Comparison of ENCODE assay signal across 8 cellular contexts in genomic region chr11:121367434-121367833, GRCh38.
DNase-seq lines count a peak whose midpoint lies in the region; ATAC-seq and TF ChIP-seq lines count a peak whose summit lies in the region.

No MANE protein-coding gene starts in this region.

- no peaks in the 10 kb centered on the region for H3K9me3 ChIP-seq in CD8-positive, alpha-beta T cell (ENCODE audit: low read length)

- DNase-seq in CD8-positive, alpha-beta T cell: peak in 4 of 7 experiments; percentile 6 to 52 (median 16)
- DNase-seq in SW480 (ENCODE audit: low spot score) (peak; percentile 10), germinal center (ENCODE audit: low spot score) (peak; percentile 81), posterior vena cava (ENCODE audit: low spot score) (no peak), LoVo (ENCODE audit: low spot score) (no peak), iPS-NIHi11 (ENCODE audit: low spot score) (no peak)

- peaks cover 19% of the 10 kb centered on the region for H3K4me1 ChIP-seq in CD8-positive, alpha-beta T cell (ENCODE audit: insufficient read depth, low read length)

- intact Hi-C loops in CD8-positive, alpha-beta T cell (cut with DNase I, micrococcal nuclease): loop anchor here in 1 of 2 experiments (5.0 kb wide), 1 partner anchor 40 kb away; no protein-coding TSS in a partner anchor
- intact Hi-C loops in posterior vena cava (cut with DNase I): no loop called here

- no peaks in the 10 kb centered on the region for H3K27me3 Mint-ChIP-seq in CD8-positive, alpha-beta T cell (ENCODE audit: low read depth)

- ATAC-seq in CD8-positive, alpha-beta T cell: peak; percentile 79
- ATAC-seq in GM18870 (IDR thresholded peaks at IDR 0.05; ENCODE audit: unreplicated experiment) (peak; percentile 88), HG03025 (IDR thresholded peaks at IDR 0.05; ENCODE audit: low FRiP score, unreplicated experiment) (peak; percentile 94)

- H3K36me3 ChIP-seq in CD8-positive, alpha-beta T cell (ENCODE audit: insufficient read depth, low read length): no peaks in the 10 kb centered on the region

- H3K9me3 Mint-ChIP-seq in CD8-positive, alpha-beta T cell: no peaks in the 10 kb centered on the region

- H3K36me3 Mint-ChIP-seq in CD8-positive, alpha-beta T cell: no peaks in the 10 kb centered on the region

- POLR2A ChIA-PET in CD8-positive, alpha-beta T cell (lab: Charles Lee): interaction anchor here (0.8 to 1.8 kb wide), 10 partner anchors 10 to 147 kb away, joined by 3 to 12 read pairs (median 4); partner anchors contain the start of genes SORL1 and SORL1-AS1

- peak overlapping the region; percentile 91 for H3K27ac Mint-ChIP-seq in CD8-positive, alpha-beta T cell

- peak overlapping the region; percentile 36 for H3K4me3 ChIP-seq in CD8-positive, alpha-beta T cell (ENCODE audit: low read depth, low read length)

- H3K4me3 Mint-ChIP-seq in CD8-positive, alpha-beta T cell: peak overlapping the region; percentile 78

- H3K27me3 ChIP-seq in CD8-positive, alpha-beta T cell (ENCODE audit: insufficient read depth, low read length): no peaks in the 10 kb centered on the region

- CTCF ChIA-PET in CD8-positive, alpha-beta T cell (lab: Charles Lee): interaction anchor here (0.9 to 1.8 kb wide), 6 partner anchors 9 to 82 kb away, joined by 3 to 9 read pairs (median 5); no protein-coding TSS in a partner anchor

- peaks cover 35% of the 10 kb centered on the region for H3K4me1 Mint-ChIP-seq in CD8-positive, alpha-beta T cell (ENCODE audit: low read depth)

- TF ChIP-seq CTCF in CD8-positive, alpha-beta T cell (IDR thresholded peaks at IDR 0.05): no peak

- peak overlapping the region; percentile 12 for H3K27ac ChIP-seq in CD8-positive, alpha-beta T cell (ENCODE audit: low read depth, low read length)

Comparison
In these comparisons a context has a peak if more than half of its experiments do, and no peak if none do; other contexts are left out.
1. DNase-seq: peak in CD8-positive, alpha-beta T cell (4 of 7), SW480 (single experiment) and germinal center (single experiment); none in posterior vena cava (single experiment), LoVo (single experiment) and iPS-NIHi11 (single experiment).
2. Peak in every context shown above with its lines, with median percentiles within 50 percentile points of each other: ATAC-seq.